In genomic region chr1:23399229-23399628, GRCh38 we compare ENCODE assay signal across 26 cellular contexts.
"Had no signal": no experiment of that assay in that cellular context is flagged by ENCODE, and none has a peak within 500 bp of the region (broad histone marks: within the 10 kb centered on the region; RNA-seq: fewer than 3 reads in every experiment).

No MANE protein-coding gene starts in this region.

- H3K9me3 ChIP-seq: stomach, suprapubic skin, testis, thoracic aorta, thyroid gland, tibial artery, tibial nerve, transverse colon, upper lobe of left lung, upper lobe of right lung, uterus, vagina had no signal

- H3K4me3 ChIP-seq: stomach, suprapubic skin, testis, thoracic aorta, thyroid gland, tibial artery, tibial nerve, transverse colon, upper lobe of left lung, upper lobe of right lung, uterus, vagina had no signal

- H3K27ac ChIP-seq: suprapubic skin, testis, thoracic aorta, thyroid gland, tibial artery, uterus, vagina had no signal

- H3K27me3 ChIP-seq: stomach, suprapubic skin, testis, thyroid gland, tibial artery, tibial nerve, transverse colon, upper lobe of left lung, upper lobe of right lung, uterus, vagina had no signal

- ATAC-seq: stimulated activated effector memory CD8-positive, alpha-beta T cell treated with anti-CD3 and anti-CD28 coated beads, Interleukin-12 subunit alpha, Interleukin-12 subunit beta, amount 100 ng/mL, for 72 hours; stimulated activated memory B cell treated with anti-CD40 and anti-IgM and Interleukin-4, amounts not matched to agents 10 μg/mL and 1 μg/mL and 100 μg/mL, for 72 hours; stimulated activated naive B cell treated with anti-CD40 and anti-IgM and Interleukin-4, amounts not matched to agents 10 μg/mL and 1 μg/mL and 100 μg/mL, for 72 hours; stimulated activated naive CD8-positive, alpha-beta T cell treated with anti-CD3 and anti-CD28 coated beads, Interleukin-15, amount 100 ng/mL, for 72 hours; upper lobe of right lung had no signal

- FAIRE-seq: urothelium cell line had no signal

- H3K36me3 ChIP-seq: thyroid gland, upper lobe of right lung, uterus had no signal

- DNase-seq: stimulated activated CD4-positive, alpha-beta T cell treated with anti-CD3 and anti-CD28 coated beads, Interleukin-2, amount 100 ng/mL, for 48 hours; stimulated activated CD4-positive, alpha-beta T cell treated with anti-CD3 and anti-CD28 coated beads, Interleukin-4, amount 100 ng/mL, for 1 hour; stimulated activated CD4-positive, alpha-beta T cell treated with anti-CD3 and anti-CD28 coated beads, Interleukin-4, amount 100 ng/mL, for 24 hours; stimulated activated CD4-positive, alpha-beta T cell treated with anti-CD3 and anti-CD28 coated beads, Interleukin-4, amount 100 ng/mL, for 4 hours; stimulated activated CD8-positive, alpha-beta memory T cell treated with anti-CD3 and anti-CD28 coated beads, Interleukin-4, amount 100 ng/mL, for 48 hours; stimulated activated naive B cell treated with anti-CD40 and anti-IgM and Interleukin-4, amounts not matched to agents 10 μg/mL and 1 μg/mL and 100 μg/mL, for 72 hours; stimulated activated naive CD4-positive, alpha-beta T cell; stimulated activated naive CD4-positive, alpha-beta T cell treated with Interleukin-2 at 50 U/mL for 16 hours; stimulated activated naive CD8-positive, alpha-beta T cell treated with anti-CD3 and anti-CD28 coated beads, Interleukin-15, amount 100 ng/mL, for 72 hours; stomach; substantia nigra; testis; thyroid gland; tibial artery; transverse colon; trophoblast cell; upper lobe of left lung; upper lobe of right lung; uterus had no signal
